17 cellular contexts compared by ENCODE assay signal in the genomic region with DNA sequence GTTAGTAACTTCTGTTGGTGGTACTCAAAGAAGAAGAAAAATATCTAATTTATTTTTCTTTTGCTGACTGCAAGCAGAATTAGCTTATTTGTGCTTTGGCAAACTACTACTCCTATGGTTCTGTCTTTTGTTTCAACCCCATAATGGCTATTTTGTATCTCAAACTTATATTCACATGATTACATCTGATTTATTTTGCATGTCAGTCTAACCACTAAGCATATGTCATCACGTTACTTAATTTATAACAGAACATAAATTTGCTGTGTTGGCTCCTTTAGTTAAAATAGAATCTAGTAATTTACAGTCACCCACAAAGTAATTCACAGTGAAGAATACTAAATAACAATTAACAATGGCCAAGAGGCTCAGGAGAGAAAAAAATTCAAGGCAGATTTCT. TPM values are rescaled to one million over a fixed set of nuclear protein-coding genes. Genes with fewer than 3 reads are reported as not detected.
DNase-seq lines count a peak whose midpoint lies in the region; ATAC-seq, FAIRE-seq and TF ChIP-seq lines count a peak whose summit lies in the region.
"Had no signal": no experiment of that assay in that cellular context is flagged by ENCODE, and none has a peak within 500 bp of the region (broad histone marks: within the 10 kb centered on the region; RNA-seq: fewer than 3 reads in every experiment).

No MANE protein-coding gene starts in this region.

- WGBS in SK-N-SH (ENCODE audit: low lambda C conversion rate) = 49% methylated on average over 1 of the region's 1 CpG
- WGBS in K562 (ENCODE audit: insufficient coverage, low coverage, missing lambda C conversion rate) = 0% methylated on average over 1 of the region's 1 CpG

- ATAC-seq in K562 (no peak), HG02763 (IDR thresholded peaks at IDR 0.05; ENCODE audit: unreplicated experiment) (no peak)
- ATAC-seq: CD8-positive, alpha-beta T cell; HCT116 had no signal

- H3K9ac ChIP-seq in SK-N-SH = no peak overlapping the region
- no peak overlapping the region for H3K9ac ChIP-seq in K562 (ENCODE audit: insufficient read depth in 1 of 2, low read depth in 2 of 2, low read length in 2 of 2)
- H3K9ac ChIP-seq: BLaER1 treated with 17β-estradiol and CSF1 and Interleukin-3, amounts not matched to agents 10 nM and 100 nM had no signal

- no peak for TF ChIP-seq RAD21 in SK-N-SH (IDR thresholded peaks at IDR 0.05; ENCODE audit: low read length)
- no peak for TF ChIP-seq RAD21 in K562 (CRISPR knock-in tag; conservative IDR thresholded peaks at IDR 0.05 in 1 of 2, IDR thresholded peaks at IDR 0.05 in 1 of 2)

- H2AFZ ChIP-seq in SK-N-SH (ENCODE audit: low read depth) (no peak overlapping the region), K562 (ENCODE audit: low read depth, low read length) (no peak overlapping the region)

- no peaks in the 10 kb centered on the region; the same call in 1 of the 2 replicates for H3K4me1 ChIP-seq in HEK293 (ENCODE audit: control insufficient read depth, insufficient read depth, low read length)
- H3K4me1 ChIP-seq in SK-N-SH (ENCODE audit: control insufficient read depth in 1 of 2, insufficient read depth in 2 of 2, low read depth in 1 of 2, low read length in 1 of 2) = peaks cover 5 to 8% of the 10 kb centered on the region in 2 experiments
- no peaks in the 10 kb centered on the region for H3K4me1 ChIP-seq in K562 (replicated peaks in 1 of 2; ENCODE audit: control insufficient read depth in 2 of 2, insufficient read depth in 2 of 2, low read length in 2 of 2)
- no peaks in the 10 kb centered on the region for H3K4me1 ChIP-seq in uterus

- no TSS peak for BruUV-seq in K562 (replicated peaks; lab: Mats Ljungman, UMichigan)

- peaks cover 4% of the 10 kb centered on the region for H3F3A ChIP-seq in SK-N-SH (replicated peaks; ENCODE audit: insufficient read depth)

- H3K27ac ChIP-seq in HEK293 (ENCODE audit: extremely low read depth, low read depth, low read length) (no peak overlapping the region), SK-N-SH (ENCODE audit: low read depth in 2 of 2, low read length in 1 of 2) (peak overlapping the region in 1 of 2 experiments; percentile 0; a peak in 2 of 4 replicates), K562 (ENCODE audit: extremely low read depth, low read depth, low read length) (no peak overlapping the region), uterus (peak overlapping the region; percentile 24 to 52)
- H3K27ac ChIP-seq: BLaER1 treated with 17β-estradiol and CSF1 and Interleukin-3, amounts not matched to agents 10 nM and 100 nM; HL-60 had no signal

- H3K4me2 ChIP-seq in SK-N-SH = no peak overlapping the region
- H3K4me2 ChIP-seq in K562 (ENCODE audit: insufficient read depth, low read length) = no peak overlapping the region
- H3K4me2 ChIP-seq: BLaER1 treated with 17β-estradiol and CSF1 and Interleukin-3, amounts not matched to agents 10 nM and 100 nM had no signal

- no peaks in the 10 kb centered on the region for H3K9me3 ChIP-seq in HEK293 (ENCODE audit: control insufficient read depth, insufficient read depth, low read depth, low read length)
- H3K9me3 ChIP-seq in SK-N-SH = no peaks in the 10 kb centered on the region
- no peaks in the 10 kb centered on the region for H3K9me3 ChIP-seq in K562 (replicated peaks; ENCODE audit: control insufficient read depth, insufficient read depth, low read depth, low read length)
- no peaks in the 10 kb centered on the region for H3K9me3 ChIP-seq in uterus
- H3K9me3 ChIP-seq: BLaER1 treated with 17β-estradiol and CSF1 and Interleukin-3, amounts not matched to agents 10 nM and 100 nM had no signal

- no peaks in the 10 kb centered on the region for H3K36me3 ChIP-seq in HEK293 (ENCODE audit: control insufficient read depth in 2 of 2, insufficient read depth in 1 of 2, low read length in 2 of 2)
- no peaks in the 10 kb centered on the region for H3K36me3 ChIP-seq in SK-N-SH (replicated peaks in 1 of 2; ENCODE audit: control insufficient read depth in 1 of 2, insufficient read depth in 2 of 2, low read length in 1 of 2)
- no peaks in the 10 kb centered on the region for H3K36me3 ChIP-seq in K562 (ENCODE audit: control insufficient read depth, insufficient read depth, low read length)
- no peaks in the 10 kb centered on the region for H3K36me3 ChIP-seq in uterus
- H3K36me3 ChIP-seq: BLaER1 treated with 17β-estradiol and CSF1 and Interleukin-3, amounts not matched to agents 10 nM and 100 nM had no signal

- H4K20me1 ChIP-seq in SK-N-SH (ENCODE audit: insufficient read depth) = no peaks in the 10 kb centered on the region
- H4K20me1 ChIP-seq in K562 (replicated peaks; ENCODE audit: control insufficient read depth, insufficient read depth, low read length) = no peaks in the 10 kb centered on the region
- H4K20me1 ChIP-seq: BLaER1 treated with 17β-estradiol and CSF1 and Interleukin-3, amounts not matched to agents 10 nM and 100 nM had no signal

- POLR2A ChIA-PET in HEK293 (lab: Yijun Ruan, JAX) (no interaction called here), SK-N-SH (lab: Yijun Ruan, JAX) (no interaction called here), K562 (lab: Yijun Ruan, JAX) (no interaction called here)

- no peak for FAIRE-seq in K562 (lab: Jason Lieb, UNC)

- CTCF ChIA-PET in HEK293 (lab: Yijun Ruan, JAX) = interaction anchor here (0.8 kb wide), 1 partner anchor 26 kb away, joined by 4 read pairs; no protein-coding TSS in a partner anchor
- CTCF ChIA-PET in SK-N-SH (lab: Yijun Ruan, JAX) = interaction anchor here (1.8 kb wide), 1 partner anchor 112 kb away, joined by 7 read pairs; no protein-coding TSS in a partner anchor
- CTCF ChIA-PET in K562 (lab: Yijun Ruan, JAX; ENCODE audit: low intra/inter-chr PET ratio) = no interaction called here

- H3K27me3 ChIP-seq in SK-N-SH (ENCODE audit: insufficient read depth) = no peaks in the 10 kb centered on the region
- peaks cover 12 to 14% of the 10 kb centered on the region in 2 experiments; a peak in 1 of 5 replicates for H3K27me3 ChIP-seq in K562 (ENCODE audit: control insufficient read depth in 2 of 2, insufficient read depth in 2 of 2, low read length in 2 of 2)
- no peaks in the 10 kb centered on the region for H3K27me3 ChIP-seq in uterus
- H3K27me3 ChIP-seq: BLaER1 treated with 17β-estradiol and CSF1 and Interleukin-3, amounts not matched to agents 10 nM and 100 nM had no signal

- H3K79me2 ChIP-seq in SK-N-SH (ENCODE audit: insufficient read depth) (no peaks in the 10 kb centered on the region), K562 (ENCODE audit: control insufficient read depth, insufficient read depth, low read length) (no peaks in the 10 kb centered on the region)

- no peaks in the 10 kb centered on the region for H3K9me1 ChIP-seq in K562 (ENCODE audit: control insufficient read depth, insufficient read depth, low read length)

- TF ChIP-seq POLR2A in K562 (conservative IDR thresholded peaks at IDR 0.05) (no peak), uterus (IDR thresholded peaks at IDR 0.05) (no peak)

- TF ChIP-seq CTCF in HEK293 (tag by site-specific recombination; IDR thresholded peaks at IDR 0.05) (no peak), SK-N-SH (IDR thresholded peaks at IDR 0.05) (no peak), K562 (IDR thresholded peaks at IDR 0.05 in 2 of 3, conservative IDR thresholded peaks at IDR 0.05 in 1 of 3; ENCODE audit: insufficient read depth in 2 of 3, low read depth in 1 of 3, low read length in 3 of 3) (no peak), uterus (IDR thresholded peaks at IDR 0.05) (no peak)

- TF ChIP-seq EP300 in SK-N-SH (IDR thresholded peaks at IDR 0.05; ENCODE audit: borderline replicate concordance in 1 of 2, low read depth in 1 of 2, low read length in 1 of 2) = no peak; a peak in 1 of 4 replicates
- no peak for TF ChIP-seq EP300 in K562 (IDR thresholded peaks at IDR 0.05; ENCODE audit: low read length)

- H3K9me2 ChIP-seq in SK-N-SH = no peaks in the 10 kb centered on the region

- intact Hi-C loops in K562 (cut with micrococcal nuclease) = no loop called here
- intact Hi-C loops in uterus (cut with DNase I; ENCODE audit: low total_unique reads) = no loop called here

- no peak overlapping the region for H3K4me3 ChIP-seq in HEK293 (ENCODE audit: low read depth, low read length)
- no peak overlapping the region for H3K4me3 ChIP-seq in SK-N-SH (ENCODE audit: low read depth in 2 of 2, low read length in 1 of 2)
- H3K4me3 ChIP-seq in K562 = no peak overlapping the region
- H3K4me3 ChIP-seq in uterus = no peak overlapping the region
- H3K4me3 ChIP-seq: BLaER1 treated with 17β-estradiol and CSF1 and Interleukin-3, amounts not matched to agents 10 nM and 100 nM had no signal

- in situ Hi-C loops in K562 (cut with MboI) = no loop called here

- DNase-seq in SK-N-SH (no peak), K562 (ENCODE audit: extremely low read depth in 1 of 4, low spot score in 3 of 4) (no peak), uterus (no peak), OCI-M2 (lab: John Stamatoyannopoulos, UW; ENCODE audit: unreplicated experiment) (no peak), cortex of kidney (lab: John Stamatoyannopoulos, UW) (no peak)
- DNase-seq: 8988T; Calu3; CD8-positive, alpha-beta T cell; DMS79 treated with DMSO at 0.1 percent for 48 hours; GF-D8; GOT3; H7 had no signal

TF ChIP-seq in SK-N-SH, 30 proteins besides CTCF, POLR2A, EP300 and RAD21 (continues in another document):
- TF ChIP-seq GATA2 (CRISPR knock-in tag; IDR thresholded peaks at IDR 0.05) = no peak

RNA-seq across cellular contexts. Expression of a gene that starts 39.1 kb away (rescaled TPM):
- polyA plus RNA-seq in SK-N-SH (2012; rRNA removed) = 204 and 242 TPM in 2 replicates
- polyA plus RNA-seq in SK-N-SH (2012; cell fraction: cytosol; rRNA removed) = 282 and 327 TPM in 2 replicates
- polyA plus RNA-seq in SK-N-SH (2012; cell fraction: nucleus; rRNA removed) = 113 and 197 TPM in 2 replicates
- total RNA-seq in K562 (2011; cell fraction: chromatin; rRNA removed; ENCODE audit: low replicate concordance) = not detected in 2 replicates
- total RNA-seq in K562 (2011; cell fraction: nucleolus; rRNA removed) = not detected in 2 replicates
- not detected in 2 replicates for total RNA-seq in K562 (2011; cell fraction: nucleoplasm; rRNA removed)
- total RNA-seq in K562 (2014; rRNA removed) = 0.32 TPM in 1 of 2 replicates, not detected in the other
- 0.18 TPM in 1 of 2 replicates, not detected in the other for total RNA-seq in K562 (2014; rRNA removed; fragmentation: Illumina TruSeq; extraction: Trizol)
- total RNA-seq in K562 (2015; rRNA removed; fragmentation: Illumina TruSeq; extraction: Trizol) = not detected in 2 replicates
- 0.56 and 0.62 TPM in 2 replicates for total RNA-seq in K562 (2021)
- polyA plus RNA-seq in K562 (2011; rRNA removed) = 0.08 TPM in 1 of 2 replicates, not detected in the other
- polyA plus RNA-seq in K562 (2011; cell fraction: cytosol; rRNA removed) = 0.10 TPM in 1 of 2 replicates, not detected in the other
- not detected in 2 replicates for polyA plus RNA-seq in K562 (2011; cell fraction: nucleus; rRNA removed)
- polyA plus RNA-seq in K562 (2012) = 0.47 TPM in 1 of 2 replicates, not detected in the other
- polyA plus RNA-seq in K562 (2014; fragmentation: Illumina TruSeq; extraction: Trizol) = not detected in 2 replicates
- polyA plus RNA-seq in K562 (2014; fragmentation: Nextera tagmentation; extraction: Ambion mirVana) = under 1 TPM in 1 of 2 experiments, not detected in 1; 0.06 TPM
- 0.12 TPM in 1 of 2 replicates, not detected in the other for polyA plus RNA-seq in K562 (2014; rRNA removed)
- 0.12 TPM in 1 of 2 replicates, not detected in the other for polyA minus RNA-seq in K562 (2011; rRNA and poly(A)+ RNA removed)
- polyA minus RNA-seq in K562 (2011; cell fraction: cytosol; rRNA and poly(A)+ RNA removed) = not detected in 2 replicates
- polyA minus RNA-seq in K562 (2011; cell fraction: nucleus; rRNA and poly(A)+ RNA removed) = not detected in 2 replicates
- total RNA-seq in uterus = 100 to 1,000 TPM; 334 to 604 (median 452) TPM

Comparison
In these comparisons a context has a peak if more than half of its experiments do, and no peak if none do; other contexts are left out.
1. H3K27ac ChIP-seq: peak in uterus (2 of 2); none in HEK293 (single experiment) and K562 (single experiment).
2. RNA of a gene that starts 39.1 kb away (total RNA-seq): 334 to 604 TPM in uterus; 0.18 to 0.62 TPM in K562; every median in the first group is over 100 times any median in the second.